18 cellular contexts compared by ENCODE assay signal in genomic region chr10:100182281-100182680, GRCh38. TPM values are rescaled to one million over a fixed set of nuclear protein-coding genes. Genes with fewer than 3 reads are reported as not detected.
A peak's percentile ranks its signal among the peaks of the same experiment; 100 is the strongest.
DNase-seq lines count a peak whose midpoint lies in the region; TF ChIP-seq lines count a peak whose summit lies in the region.
"Had no signal": no experiment of that assay in that cellular context is flagged by ENCODE, and none has a peak within 500 bp of the region (broad histone marks: within the 10 kb centered on the region; RNA-seq: fewer than 3 reads in every experiment).

No MANE protein-coding gene starts in this region.

- H3K9me3 Mint-ChIP-seq in Calu3 (ENCODE audit: low read depth, unreplicated experiment), result no peaks in the 10 kb centered on the region
- H3K9me3 Mint-ChIP-seq in neural crest cell, result no peaks in the 10 kb centered on the region
- H3K9me3 Mint-ChIP-seq: T-helper 1 cell treated with Interleukin-12 subunit alpha and Interleukin-12 subunit beta and Interleukin-4 antibody, amounts not matched to agents 30 μg/mL and 1 μg/mL, for 36 hours had no signal

- TF ChIP-seq POLR2A in NB4 (IDR thresholded peaks at IDR 0.05; ENCODE audit: extremely low read depth, insufficient read length), result peak; percentile 7

- no peak for DNase-seq in Calu3
- peak; percentile 89 for DNase-seq in NB4 (ENCODE audit: low read depth)
- DNase-seq in adipocyte (ENCODE audit: low read depth), result no peak
- DNase-seq in neural crest cell (ENCODE audit: low read depth, low spot score), result no peak
- DNase-seq in SK-N-SH, result no peak
- DNase-seq in C1 segment of cervical spinal cord (lab: John Stamatoyannopoulos, UW), result no peak
- no peak for DNase-seq in COLO829 (ENCODE audit: low spot score)
- DNase-seq: activated CD4-positive, CD25-positive, alpha-beta regulatory T cell; DMS79 treated with DMSO at 0.1 percent for 48 hours; H9; KG1; mesendoderm; NCI-H1436 treated with DMSO at 0.1 percent for 48 hours; ovary; stimulated activated CD4-positive, alpha-beta T cell treated with anti-CD3 and anti-CD28 coated beads, Interleukin-4, amount 100 ng/mL, for 1 hour had no signal

- H3K36me3 ChIP-seq in adipocyte (ENCODE audit: control insufficient read depth, insufficient read depth, low read length, severe bottlenecking) (peaks cover 12% of the 10 kb centered on the region), SK-N-SH (replicated peaks in 1 of 2; ENCODE audit: control insufficient read depth in 1 of 2, insufficient read depth in 2 of 2, low read length in 1 of 2) (peaks cover 49 to 55% of the 10 kb centered on the region in 2 experiments)
- H3K36me3 ChIP-seq: ovary had no signal

- 98% methylated on average over 6 of the region's 6 CpGs for WGBS in SK-N-SH (ENCODE audit: low lambda C conversion rate)

- no peak for TF ChIP-seq RAD21 in SK-N-SH (IDR thresholded peaks at IDR 0.05; ENCODE audit: low read length)

- H3K9me2 ChIP-seq in SK-N-SH, result no peaks in the 10 kb centered on the region

- BruUV-seq in Calu3 (replicated peaks; lab: Mats Ljungman, UMichigan), result no TSS peak

- intact Hi-C loops in Calu3 (cut with micrococcal nuclease; ENCODE audit: unreplicated experiment), result no loop called here

- no peak overlapping the region for H3K4me2 ChIP-seq in SK-N-SH

- CTCF ChIA-PET in Calu3 (lab: Charles Lee), result no interaction called here
- CTCF ChIA-PET in SK-N-SH (lab: Yijun Ruan, JAX), result interaction anchor here (0.8 to 1.2 kb wide), 2 partner anchors 336 to 337 kb away, joined by 3 read pairs; no protein-coding TSS in a partner anchor

- peaks cover 4% of the 10 kb centered on the region for H3F3A ChIP-seq in SK-N-SH (replicated peaks; ENCODE audit: insufficient read depth)

- H3K27me3 ChIP-seq in adipocyte (replicated peaks; ENCODE audit: control insufficient read depth, insufficient read depth, low read length), result no peaks in the 10 kb centered on the region
- no peaks in the 10 kb centered on the region for H3K27me3 ChIP-seq in SK-N-SH (ENCODE audit: insufficient read depth)
- H3K27me3 ChIP-seq: ovary, suprapubic skin had no signal

- TF ChIP-seq CTCF in Calu3 (IDR thresholded peaks at IDR 0.05; ENCODE audit: unreplicated experiment) (no peak), NB4 (IDR thresholded peaks at IDR 0.05; ENCODE audit: low read depth, low read length) (no peak), neural crest cell (conservative IDR thresholded peaks at IDR 0.05) (no peak), SK-N-SH (IDR thresholded peaks at IDR 0.05) (no peak)

- H3K27ac Mint-ChIP-seq in Calu3 (ENCODE audit: unreplicated experiment) (peak overlapping the region; percentile 40), neural crest cell (ENCODE audit: unreplicated experiment) (no peak overlapping the region)
- H3K27ac Mint-ChIP-seq: B cell; H9; T-helper 1 cell treated with Interleukin-12 subunit alpha and Interleukin-12 subunit beta and Interleukin-4 antibody, amounts not matched to agents 30 μg/mL and 1 μg/mL, for 36 hours had no signal

- H2AFZ ChIP-seq in SK-N-SH (ENCODE audit: low read depth), result no peak overlapping the region

- H3K36me3 Mint-ChIP-seq in Calu3 (ENCODE audit: insufficient read depth, unreplicated experiment) (peaks cover 27% of the 10 kb centered on the region), neural crest cell (ENCODE audit: low read depth) (peaks cover 9% of the 10 kb centered on the region)

- H3K4me3 ChIP-seq in NB4 (ENCODE audit: low read depth, low read length) (peak overlapping the region; percentile 79), adipocyte (ENCODE audit: low read length) (no peak overlapping the region), SK-N-SH (ENCODE audit: low read depth in 2 of 2, low read length in 1 of 2) (no peak overlapping the region)
- H3K4me3 ChIP-seq: ovary, suprapubic skin had no signal

- POLR2A ChIA-PET in SK-N-SH (lab: Yijun Ruan, JAX), result no interaction called here

- H3K9me3 ChIP-seq in adipocyte (ENCODE audit: control insufficient read depth, low read length) (no peaks in the 10 kb centered on the region), SK-N-SH (no peaks in the 10 kb centered on the region)
- H3K9me3 ChIP-seq: ovary, suprapubic skin had no signal

- H3K4me1 Mint-ChIP-seq in Calu3 (ENCODE audit: low read depth, unreplicated experiment) (peaks cover 9% of the 10 kb centered on the region), neural crest cell (peaks cover 44% of the 10 kb centered on the region)

- H3K27me3 Mint-ChIP-seq in Calu3 (ENCODE audit: unreplicated experiment) (no peaks in the 10 kb centered on the region), neural crest cell (ENCODE audit: low read depth) (no peaks in the 10 kb centered on the region)
- H3K27me3 Mint-ChIP-seq: B cell had no signal

- no peak overlapping the region for H3K27ac ChIP-seq in SK-N-SH (ENCODE audit: low read depth in 2 of 2, low read length in 1 of 2)
- H3K27ac ChIP-seq: ovary had no signal

- peak overlapping the region; percentile 9 for H3K9ac ChIP-seq in adipocyte (ENCODE audit: low read length)
- H3K9ac ChIP-seq in SK-N-SH, result no peak overlapping the region

- no peaks in the 10 kb centered on the region for H4K20me1 ChIP-seq in SK-N-SH (ENCODE audit: insufficient read depth)

- no peak for TF ChIP-seq EP300 in SK-N-SH (IDR thresholded peaks at IDR 0.05; ENCODE audit: borderline replicate concordance in 1 of 2, low read depth in 1 of 2, low read length in 1 of 2)

- H3K4me1 ChIP-seq in adipocyte (ENCODE audit: control insufficient read depth, insufficient read depth, low read length) (peaks cover 47% of the 10 kb centered on the region), SK-N-SH (ENCODE audit: control insufficient read depth in 1 of 2, insufficient read depth in 2 of 2, low read depth in 1 of 2, low read length in 1 of 2) (peaks cover 14 to 23% of the 10 kb centered on the region in 2 experiments; a peak in 3 of 4 replicates)

- H3K4me3 Mint-ChIP-seq in Calu3 (ENCODE audit: low read depth, unreplicated experiment) (no peak overlapping the region), neural crest cell (peak overlapping the region; percentile 54)
- H3K4me3 Mint-ChIP-seq: B cell; H9; T-helper 1 cell treated with Interleukin-12 subunit alpha and Interleukin-12 subunit beta and Interleukin-4 antibody, amounts not matched to agents 30 μg/mL and 1 μg/mL, for 36 hours had no signal

- peaks cover 87% of the 10 kb centered on the region for H3K79me2 ChIP-seq in SK-N-SH (ENCODE audit: insufficient read depth)

TF ChIP-seq in SK-N-SH, 30 proteins besides CTCF, POLR2A, EP300 and RAD21 (continues in another document):
- TF ChIP-seq SMC3 (IDR thresholded peaks at IDR 0.05; ENCODE audit: low read depth, low read length) (no peak), YY1 (IDR thresholded peaks at IDR 0.05; ENCODE audit: low read depth) (no peak), GATA2 (CRISPR knock-in tag; IDR thresholded peaks at IDR 0.05) (no peak), ZBTB33 (IDR thresholded peaks at IDR 0.05; ENCODE audit: borderline replicate concordance, low read depth) (no peak), SIN3A (IDR thresholded peaks at IDR 0.05; ENCODE audit: borderline replicate concordance, low read depth, low read length) (no peak), TEAD4 (IDR thresholded peaks at IDR 0.05; ENCODE audit: borderline replicate concordance, insufficient read depth) (no peak), FOXM1 (IDR thresholded peaks at IDR 0.05; ENCODE audit: low read depth) (no peak), NRF1 (IDR thresholded peaks at IDR 0.05; ENCODE audit: low read depth, low read length) (no peak), POLR2AphosphoS5 (IDR thresholded peaks at IDR 0.05; ENCODE audit: low read depth, low read length) (no peak), PBX3 (IDR thresholded peaks at IDR 0.05) (no peak), TAF1 (IDR thresholded peaks at IDR 0.05; ENCODE audit: borderline replicate concordance, low read depth, low read length) (no peak), USF2 (IDR thresholded peaks at IDR 0.05; ENCODE audit: borderline replicate concordance, low read depth, low read length) (no peak)

RNA-seq across cellular contexts. Expression of gene ERLIN1, which starts 3.5 kb away (rescaled TPM):
- 32.2 and 33.7 TPM in 2 replicates for total RNA-seq in Calu3 (2022)
- total RNA-seq in neural crest cell, result 35.8 and 36.6 TPM in 2 replicates
- 43.8 and 46.7 TPM in 2 replicates for polyA plus RNA-seq in SK-N-SH (2012; rRNA removed)
- polyA plus RNA-seq in SK-N-SH (2012; cell fraction: cytosol; rRNA removed), result 47.6 and 51.8 TPM in 2 replicates
- polyA plus RNA-seq in SK-N-SH (2012; cell fraction: nucleus; rRNA removed), result 9.3 and 23.7 TPM in 2 replicates

RNA-seq across cellular contexts. Expression of gene CHUK, which starts 47.1 kb away (rescaled TPM):
- total RNA-seq in Calu3 (2022) (14.5 and 15.3 TPM in 2 replicates), neural crest cell (21.4 and 24.4 TPM in 2 replicates)
- polyA plus RNA-seq in SK-N-SH (2012; rRNA removed), result 8.8 and 13.4 TPM in 2 replicates
- polyA plus RNA-seq in SK-N-SH (2012; cell fraction: cytosol; rRNA removed), result 15.1 and 16.8 TPM in 2 replicates
- 6.7 and 16.3 TPM in 2 replicates for polyA plus RNA-seq in SK-N-SH (2012; cell fraction: nucleus; rRNA removed)
